ENCODE assay signal across 37 cellular contexts in genomic region chr15:69037977-69038376, GRCh38. TPM values are rescaled to one million over a fixed set of nuclear protein-coding genes. Genes with fewer than 3 reads are reported as not detected.
"Had no signal": no experiment of that assay in that cellular context is flagged by ENCODE, and none has a peak within 500 bp of the region (broad histone marks: within the 10 kb centered on the region; RNA-seq: fewer than 3 reads in every experiment).

No MANE protein-coding gene starts in this region.

- ATAC-seq: activated CD8-positive, alpha-beta memory T cell treated with anti-CD3 and anti-CD28 coated beads, Interleukin-2, amount 10 ng/mL, durations not matched to agents 7 days and 5 days; activated CD8-positive, alpha-beta T cell treated with anti-CD3 and anti-CD28 coated beads for 36 hours; activated naive CD8-positive, alpha-beta T cell treated with anti-CD3 and anti-CD28 coated beads, Interleukin-2, amount 50 U/mL, for 24 hours; body of pancreas had no signal

- H3K27ac ChIP-seq: ascending aorta, body of pancreas, brain microvascular endothelial cell, breast epithelium, VCaP had no signal

- H3K27ac Mint-ChIP-seq: activated B cell treated with CpG ODN at 0.5 μM for 24 hours; activated CD4-positive, alpha-beta memory T cell treated with anti-CD3 and anti-CD28 coated beads for 36 hours; activated CD4-positive, alpha-beta T cell treated with anti-CD3 and anti-CD28 coated beads, Interleukin-2, amount 10 ng/mL, durations not matched to agents 24 days and 14 days; activated CD8-positive, alpha-beta memory T cell treated with anti-CD3 and anti-CD28 coated beads, Interleukin-2, amount 10 ng/mL, durations not matched to agents 7 days and 5 days; activated CD8-positive, alpha-beta T cell treated with anti-CD3 and anti-CD28 coated beads for 36 hours; activated naive CD4-positive, alpha-beta T cell treated with anti-CD3 and anti-CD28 coated beads, Interleukin-2, amount 10 ng/mL, durations not matched to agents 7 days and 5 days; activated naive CD4-positive, alpha-beta T cell treated with anti-CD3 and anti-CD28 coated beads, Interleukin-2, amount 50 U/mL, for 24 hours; activated naive CD8-positive, alpha-beta T cell; activated naive CD8-positive, alpha-beta T cell treated with anti-CD3 and anti-CD28 coated beads, Interleukin-2, amount 10 ng/mL, durations not matched to agents 7 days and 5 days; activated naive CD8-positive, alpha-beta T cell treated with anti-CD3 and anti-CD28 coated beads, Interleukin-2, amount 50 U/mL, for 24 hours; activated T-helper 2 cell treated with anti-CD3 and anti-CD28 coated beads, Interferon-gamma antibody, Interleukin-2, Interleukin-4, amounts not matched to agents 10 μg/mL and 5 μg/mL and 100 μg/mL, durations not matched to agents 14 hours and 24 hours and 36 hours; T-helper 1 cell treated with Interleukin-12 subunit alpha and Interleukin-12 subunit beta and Interleukin-4 antibody, amounts not matched to agents 30 μg/mL and 1 μg/mL, for 36 hours; T-helper 2 cell treated with Interferon-gamma antibody and Interleukin-4, amounts not matched to agents 5 μg/mL and 100 μg/mL, for 36 hours had no signal

- DNase-seq: activated B cell treated with CpG ODN at 0.5 μM for 24 hours; activated CD4-positive, alpha-beta memory T cell treated with anti-CD3 and anti-CD28 coated beads for 36 hours; activated CD4-positive, alpha-beta T cell treated with anti-CD3 and anti-CD28 coated beads for 4 hours; activated CD4-positive, alpha-beta T cell treated with anti-CD3 and anti-CD28 coated beads, Interleukin-2, amount 10 ng/mL, durations not matched to agents 24 days and 14 days; activated CD4-positive, alpha-beta T cell treated with anti-CD3 and anti-CD28 coated beads, Interleukin-2, amount 50 U/mL, for 1 hour; activated CD4-positive, alpha-beta T cell treated with anti-CD3 and anti-CD28 coated beads, Interleukin-2, amount 50 U/mL, for 4 hours; activated CD4-positive, CD25-positive, alpha-beta regulatory T cell treated with anti-CD3 and anti-CD28 coated beads, Interleukin-2, amount 50 U/mL, for 72 hours; activated CD8-positive, alpha-beta memory T cell treated with anti-CD3 and anti-CD28 coated beads, Interleukin-2, amount 10 ng/mL, durations not matched to agents 7 days and 5 days; activated CD8-positive, alpha-beta T cell treated with anti-CD3 and anti-CD28 coated beads for 36 hours; activated effector memory CD4-positive, alpha-beta T cell treated with Interleukin-2 at 50 U/mL for 16 hours; activated gamma-delta T cell; activated naive CD4-positive, alpha-beta T cell treated with anti-CD3 and anti-CD28 coated beads, Interleukin-2, amount 10 ng/mL, durations not matched to agents 7 days and 5 days; activated naive CD4-positive, alpha-beta T cell treated with Interleukin-2 at 50 U/mL for 16 hours; activated naive CD8-positive, alpha-beta T cell treated with anti-CD3 and anti-CD28 coated beads, Interleukin-2, amount 10 ng/mL, durations not matched to agents 7 days and 5 days; activated naive CD8-positive, alpha-beta T cell treated with anti-CD3 and anti-CD28 coated beads, Interleukin-2, amount 50 U/mL, for 24 hours; activated T-cell treated with anti-CD3 and anti-CD28 coated beads for 4 hours; activated T-cell treated with anti-CD3 and anti-CD28 coated beads, Interleukin-2, amount 50 U/mL, for 1 hour; activated T-cell treated with anti-CD3 and anti-CD28 coated beads, Interleukin-2, amount 50 U/mL, for 48 hours; amygdala; anterior cingulate cortex; body of pancreas; brain microvascular endothelial cell; caudate nucleus; cerebellar nuclear complex; T-helper 1 cell; T-helper 2 cell; T-helper 9 cell had no signal

- H3K4me3 Mint-ChIP-seq: activated B cell treated with CpG ODN at 0.5 μM for 24 hours; activated CD4-positive, alpha-beta memory T cell treated with anti-CD3 and anti-CD28 coated beads for 36 hours; activated CD4-positive, alpha-beta T cell treated with anti-CD3 and anti-CD28 coated beads, Interleukin-2, amount 10 ng/mL, durations not matched to agents 24 days and 14 days; activated CD8-positive, alpha-beta memory T cell treated with anti-CD3 and anti-CD28 coated beads, Interleukin-2, amount 10 ng/mL, durations not matched to agents 7 days and 5 days; activated CD8-positive, alpha-beta T cell treated with anti-CD3 and anti-CD28 coated beads for 36 hours; activated naive CD4-positive, alpha-beta T cell treated with anti-CD3 and anti-CD28 coated beads, Interleukin-2, amount 10 ng/mL, durations not matched to agents 7 days and 5 days; activated naive CD4-positive, alpha-beta T cell treated with anti-CD3 and anti-CD28 coated beads, Interleukin-2, amount 50 U/mL, for 24 hours; activated naive CD8-positive, alpha-beta T cell; activated naive CD8-positive, alpha-beta T cell treated with anti-CD3 and anti-CD28 coated beads, Interleukin-2, amount 10 ng/mL, durations not matched to agents 7 days and 5 days; activated naive CD8-positive, alpha-beta T cell treated with anti-CD3 and anti-CD28 coated beads, Interleukin-2, amount 50 U/mL, for 24 hours; central memory CD8-positive, alpha-beta T cell; T-helper 1 cell treated with Interleukin-12 subunit alpha and Interleukin-12 subunit beta and Interleukin-4 antibody, amounts not matched to agents 30 μg/mL and 1 μg/mL, for 36 hours; T-helper 2 cell treated with Interferon-gamma antibody and Interleukin-4, amounts not matched to agents 5 μg/mL and 100 μg/mL, for 36 hours had no signal

- FAIRE-seq: TTC549 had no signal

- H3K4me1 ChIP-seq: ascending aorta, body of pancreas, breast epithelium had no signal

- H3K27me3 ChIP-seq: ascending aorta, brain microvascular endothelial cell, breast epithelium had no signal

- H3K4me3 ChIP-seq: ascending aorta, body of pancreas, breast epithelium had no signal

- H3K36me3 Mint-ChIP-seq: activated CD4-positive, alpha-beta memory T cell treated with anti-CD3 and anti-CD28 coated beads for 36 hours; activated CD8-positive, alpha-beta memory T cell treated with anti-CD3 and anti-CD28 coated beads, Interleukin-2, amount 10 ng/mL, durations not matched to agents 7 days and 5 days; activated naive CD4-positive, alpha-beta T cell treated with anti-CD3 and anti-CD28 coated beads, Interleukin-2, amount 10 ng/mL, durations not matched to agents 7 days and 5 days; activated naive CD4-positive, alpha-beta T cell treated with anti-CD3 and anti-CD28 coated beads, Interleukin-2, amount 50 U/mL, for 24 hours; activated naive CD8-positive, alpha-beta T cell; activated naive CD8-positive, alpha-beta T cell treated with anti-CD3 and anti-CD28 coated beads, Interleukin-2, amount 10 ng/mL, durations not matched to agents 7 days and 5 days had no signal

- H3K9me3 Mint-ChIP-seq: activated B cell treated with CpG ODN at 0.5 μM for 24 hours; activated CD4-positive, alpha-beta memory T cell treated with anti-CD3 and anti-CD28 coated beads for 36 hours; activated CD4-positive, alpha-beta T cell treated with anti-CD3 and anti-CD28 coated beads, Interleukin-2, amount 10 ng/mL, durations not matched to agents 24 days and 14 days; activated CD8-positive, alpha-beta T cell treated with anti-CD3 and anti-CD28 coated beads for 36 hours; activated naive CD4-positive, alpha-beta T cell treated with anti-CD3 and anti-CD28 coated beads, Interleukin-2, amount 10 ng/mL, durations not matched to agents 7 days and 5 days; activated naive CD4-positive, alpha-beta T cell treated with anti-CD3 and anti-CD28 coated beads, Interleukin-2, amount 50 U/mL, for 24 hours; activated naive CD8-positive, alpha-beta T cell treated with anti-CD3 and anti-CD28 coated beads, Interleukin-2, amount 10 ng/mL, durations not matched to agents 7 days and 5 days; activated naive CD8-positive, alpha-beta T cell treated with anti-CD3 and anti-CD28 coated beads, Interleukin-2, amount 50 U/mL, for 24 hours; activated T-helper 2 cell treated with anti-CD3 and anti-CD28 coated beads, Interferon-gamma antibody, Interleukin-2, Interleukin-4, amounts not matched to agents 10 μg/mL and 5 μg/mL and 100 μg/mL, durations not matched to agents 14 hours and 24 hours and 36 hours; central memory CD8-positive, alpha-beta T cell; T-helper 1 cell treated with Interleukin-12 subunit alpha and Interleukin-12 subunit beta and Interleukin-4 antibody, amounts not matched to agents 30 μg/mL and 1 μg/mL, for 36 hours; T-helper 2 cell treated with Interferon-gamma antibody and Interleukin-4, amounts not matched to agents 5 μg/mL and 100 μg/mL, for 36 hours had no signal

- H3K4me1 Mint-ChIP-seq: activated B cell treated with CpG ODN at 0.5 μM for 24 hours; activated naive CD4-positive, alpha-beta T cell treated with anti-CD3 and anti-CD28 coated beads, Interleukin-2, amount 10 ng/mL, durations not matched to agents 7 days and 5 days; activated naive CD4-positive, alpha-beta T cell treated with anti-CD3 and anti-CD28 coated beads, Interleukin-2, amount 50 U/mL, for 24 hours; activated naive CD8-positive, alpha-beta T cell treated with anti-CD3 and anti-CD28 coated beads, Interleukin-2, amount 10 ng/mL, durations not matched to agents 7 days and 5 days; central memory CD8-positive, alpha-beta T cell had no signal

- H3K36me3 ChIP-seq: ascending aorta, brain microvascular endothelial cell, breast epithelium had no signal

- H3K9me3 ChIP-seq: ascending aorta, body of pancreas, breast epithelium had no signal

RNA-seq across cellular contexts. Expression of gene NOX5, which starts 23.5 kb away (rescaled TPM):
- total RNA-seq: activated CD4-positive, alpha-beta T cell treated with anti-CD3 and anti-CD28 coated beads, Interleukin-2, amount 10 ng/mL, durations not matched to agents 24 days and 14 days; activated CD8-positive, alpha-beta T cell treated with anti-CD3 and anti-CD28 coated beads for 36 hours; activated T-helper 2 cell treated with anti-CD3 and anti-CD28 coated beads, Interferon-gamma antibody, Interleukin-2, Interleukin-4, amounts not matched to agents 10 μg/mL and 5 μg/mL and 100 μg/mL, durations not matched to agents 14 hours and 24 hours and 36 hours had no signal
